In the genomic region with DNA sequence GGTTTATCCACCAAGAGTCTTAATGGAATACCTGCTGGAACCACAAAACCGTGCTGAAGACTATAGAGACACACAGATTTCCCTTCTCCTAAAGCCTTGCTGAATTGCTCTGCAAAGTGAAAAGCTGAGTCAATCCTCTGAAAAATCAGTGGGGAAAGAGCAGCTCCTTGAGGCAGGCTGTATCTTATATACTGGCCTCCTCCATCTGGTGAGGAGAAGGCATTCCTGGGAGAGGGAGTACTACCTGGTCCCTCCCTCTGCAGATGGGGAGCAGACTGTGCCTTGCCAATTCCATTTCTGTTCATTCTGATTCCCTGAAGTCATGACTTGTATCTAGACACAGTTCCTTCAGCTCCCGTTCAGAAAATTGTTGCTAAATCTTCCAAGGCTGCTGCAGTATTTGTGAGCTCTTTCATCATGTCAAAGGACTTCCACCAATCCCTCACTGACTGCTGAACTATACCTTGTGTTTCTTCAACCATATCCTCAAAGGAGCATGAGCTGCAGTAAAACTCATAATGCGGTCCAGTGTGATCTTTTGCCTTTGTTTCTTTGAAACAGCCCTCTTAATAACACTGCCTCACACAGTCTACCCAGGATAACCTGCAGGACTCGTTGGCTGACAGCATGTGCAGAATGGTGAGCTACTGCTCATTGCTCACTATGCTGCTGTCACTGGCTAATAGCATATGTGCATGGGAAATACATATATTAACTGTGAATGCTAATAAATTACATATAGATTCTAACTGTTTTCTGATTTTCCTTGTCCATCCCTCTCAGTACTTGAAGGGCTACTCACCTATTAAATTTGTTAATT, we compare ENCODE assay signal across 14 cellular contexts.
DNase-seq lines count a peak whose midpoint lies in the region; ATAC-seq, FAIRE-seq and TF ChIP-seq lines count a peak whose summit lies in the region.
"Had no signal": no experiment of that assay in that cellular context is flagged by ENCODE, and none has a peak within 500 bp of the region (broad histone marks: within the 10 kb centered on the region; RNA-seq: fewer than 3 reads in every experiment).

No MANE protein-coding gene starts in this region.

- no peaks in the 10 kb centered on the region for H3K27me3 ChIP-seq in BJ (ENCODE audit: control insufficient read depth, insufficient read depth, low read length)
- H3K27me3 ChIP-seq in astrocyte (ENCODE audit: insufficient read depth, low read length) = no peaks in the 10 kb centered on the region
- no peaks in the 10 kb centered on the region for H3K27me3 ChIP-seq in keratinocyte (ENCODE audit: control insufficient read depth, extremely low read depth, insufficient read depth, low read length)
- H3K27me3 ChIP-seq: cardiac muscle cell had no signal

- no peak overlapping the region for H3K4me3 ChIP-seq in BJ (ENCODE audit: low read depth, low read length)
- H3K4me3 ChIP-seq in astrocyte (ENCODE audit: insufficient read depth, low read depth, low read length) = no peak overlapping the region
- H3K4me3 ChIP-seq in keratinocyte (ENCODE audit: control insufficient read depth in 2 of 3, extremely low read depth in 1 of 3, insufficient read depth in 2 of 3, low read depth in 1 of 3, low read length in 3 of 3) = no peak overlapping the region
- H3K4me3 ChIP-seq: cardiac muscle cell had no signal

- peaks cover 25% of the 10 kb centered on the region for H3K4me1 ChIP-seq in astrocyte (ENCODE audit: insufficient read depth, low read length)
- H3K4me1 ChIP-seq in keratinocyte (ENCODE audit: control insufficient read depth, extremely low read depth, insufficient read depth, low read length) = peaks cover 26% of the 10 kb centered on the region

- H3K27ac Mint-ChIP-seq in astrocyte (ENCODE audit: unreplicated experiment) = peak overlapping the region; percentile 55
- H3K27ac Mint-ChIP-seq in activated CD4-positive, alpha-beta T cell treated with anti-CD3 and anti-CD28 coated beads for 36 hours = no peak overlapping the region
- H3K27ac Mint-ChIP-seq: activated T-helper 2 cell treated with anti-CD3 and anti-CD28 coated beads, Interferon-gamma antibody, Interleukin-2, Interleukin-4, amounts not matched to agents 10 μg/mL and 5 μg/mL and 100 μg/mL, durations not matched to agents 14 hours and 24 hours and 36 hours; immature natural killer cell had no signal

- TF ChIP-seq CTCF in BJ (IDR thresholded peaks at IDR 0.05; ENCODE audit: insufficient read depth, low read depth, low read length) = peak; percentile 38
- peak; percentile 11 for TF ChIP-seq CTCF in astrocyte (IDR thresholded peaks at IDR 0.05; ENCODE audit: insufficient read depth, low read depth, low read length)
- peak; percentile 22 to 47 (median 22) for TF ChIP-seq CTCF in keratinocyte (optimal IDR thresholded peaks at IDR 0.05 in 1 of 3, IDR thresholded peaks at IDR 0.05 in 1 of 3, conservative IDR thresholded peaks at IDR 0.05 in 1 of 3; ENCODE audit: extremely low read depth in 1 of 3, insufficient read depth in 2 of 3, low read length in 3 of 3)

- H4K20me1 ChIP-seq in astrocyte (ENCODE audit: insufficient read depth, low read length) (no peaks in the 10 kb centered on the region), keratinocyte (ENCODE audit: control insufficient read depth, extremely low read depth, insufficient read depth, low read length) (no peaks in the 10 kb centered on the region)

- H3K9ac ChIP-seq in astrocyte (ENCODE audit: low read length) = no peak overlapping the region
- no peak overlapping the region for H3K9ac ChIP-seq in keratinocyte (ENCODE audit: control insufficient read depth, extremely low read depth, insufficient read depth, low read length)

- no peaks in the 10 kb centered on the region for H3K36me3 ChIP-seq in BJ (ENCODE audit: control insufficient read depth, insufficient read depth, low read length)
- no peaks in the 10 kb centered on the region for H3K36me3 ChIP-seq in astrocyte (ENCODE audit: insufficient read depth, low read length)
- H3K36me3 ChIP-seq in keratinocyte (ENCODE audit: control insufficient read depth in 2 of 2, extremely low read depth in 1 of 2, insufficient read depth in 2 of 2, low read length in 2 of 2) = no peaks in the 10 kb centered on the region
- H3K36me3 ChIP-seq: cardiac muscle cell had no signal

- dilution Hi-C loops in keratinocyte (cut with MboI; ENCODE audit: extremely low pct_ligation_motif_present, low sequenced_read_pairs) = no loop called here

- peaks cover 4% of the 10 kb centered on the region for H3K27me3 Mint-ChIP-seq in astrocyte (ENCODE audit: low read depth, unreplicated experiment)
- peaks cover 33% of the 10 kb centered on the region for H3K27me3 Mint-ChIP-seq in activated CD4-positive, alpha-beta T cell treated with anti-CD3 and anti-CD28 coated beads for 36 hours

- H3K4me2 ChIP-seq in astrocyte (ENCODE audit: low read length) (no peak overlapping the region), keratinocyte (ENCODE audit: control insufficient read depth, extremely low read depth, insufficient read depth, low read depth, low read length) (peak overlapping the region; percentile 3)

- no peaks in the 10 kb centered on the region for H3K36me3 Mint-ChIP-seq in astrocyte (ENCODE audit: low read depth, unreplicated experiment)
- no peaks in the 10 kb centered on the region for H3K36me3 Mint-ChIP-seq in activated CD4-positive, alpha-beta T cell treated with anti-CD3 and anti-CD28 coated beads for 36 hours (ENCODE audit: low read depth)
- H3K36me3 Mint-ChIP-seq: immature natural killer cell had no signal

- peaks cover 8% of the 10 kb centered on the region for H3K9me3 Mint-ChIP-seq in astrocyte (ENCODE audit: unreplicated experiment)
- no peaks in the 10 kb centered on the region for H3K9me3 Mint-ChIP-seq in activated CD4-positive, alpha-beta T cell treated with anti-CD3 and anti-CD28 coated beads for 36 hours (ENCODE audit: low read depth)
- H3K9me3 Mint-ChIP-seq: activated T-helper 2 cell treated with anti-CD3 and anti-CD28 coated beads, Interferon-gamma antibody, Interleukin-2, Interleukin-4, amounts not matched to agents 10 μg/mL and 5 μg/mL and 100 μg/mL, durations not matched to agents 14 hours and 24 hours and 36 hours had no signal

- peak; percentile 88 for FAIRE-seq in astrocyte (lab: Jason Lieb, UNC)
- FAIRE-seq in keratinocyte (lab: Jason Lieb, UNC) = peak; percentile 78

- no peak overlapping the region for H2AFZ ChIP-seq in astrocyte (ENCODE audit: low read depth, low read length)
- no peak overlapping the region for H2AFZ ChIP-seq in keratinocyte (ENCODE audit: control insufficient read depth, low read length)

- peaks cover 30% of the 10 kb centered on the region for H3K4me1 Mint-ChIP-seq in astrocyte (ENCODE audit: low read depth, unreplicated experiment)
- no peaks in the 10 kb centered on the region for H3K4me1 Mint-ChIP-seq in activated CD4-positive, alpha-beta T cell treated with anti-CD3 and anti-CD28 coated beads for 36 hours
- H3K4me1 Mint-ChIP-seq: immature natural killer cell had no signal

- H3K4me3 Mint-ChIP-seq in astrocyte (ENCODE audit: unreplicated experiment) = no peak overlapping the region
- no peak overlapping the region for H3K4me3 Mint-ChIP-seq in activated CD4-positive, alpha-beta T cell treated with anti-CD3 and anti-CD28 coated beads for 36 hours
- H3K4me3 Mint-ChIP-seq: immature natural killer cell had no signal

- DNase-seq in BJ (ENCODE audit: low read depth) (peak; percentile 58), LHCN-M2 (ENCODE audit: low read depth) (peak; percentile 27), astrocyte (ENCODE audit: low read depth) (peak; percentile 81), keratinocyte (ENCODE audit: low read depth, low spot score) (no peak), germinal center (ENCODE audit: low spot score) (no peak), kidney glomerular epithelial cell (lab: John Stamatoyannopoulos, UW) (no peak)
- DNase-seq in activated CD4-positive, alpha-beta T cell treated with anti-CD3 and anti-CD28 coated beads for 48 hours = no peak
- no peak for DNase-seq in activated CD4-positive, alpha-beta T cell treated with anti-CD3 and anti-CD28 coated beads for 36 hours
- DNase-seq: activated CD4-positive, alpha-beta T cell treated with anti-CD3 and anti-CD28 coated beads, Interleukin-2, amount 50 U/mL, for 1 hour; immature natural killer cell; NCI-H1417 treated with DMSO at 0.1 percent for 48 hours; NCI-H82 had no signal

- H3K9me1 ChIP-seq in keratinocyte (ENCODE audit: control insufficient read depth, extremely low read depth, insufficient read depth, low read length) = no peaks in the 10 kb centered on the region

- no peaks in the 10 kb centered on the region for H3K79me2 ChIP-seq in astrocyte (ENCODE audit: insufficient read depth, low read length)
- no peaks in the 10 kb centered on the region for H3K79me2 ChIP-seq in keratinocyte (ENCODE audit: control insufficient read depth, insufficient read depth, low read length)

- H3K27ac ChIP-seq in astrocyte (ENCODE audit: low read depth, low read length) (no peak overlapping the region), keratinocyte (ENCODE audit: control insufficient read depth, insufficient read depth, low read length) (no peak overlapping the region)
- H3K27ac ChIP-seq: cardiac muscle cell had no signal

- intact Hi-C loops in activated CD4-positive, alpha-beta T cell treated with anti-CD3 and anti-CD28 coated beads for 36 hours (cut with DNase I, micrococcal nuclease) = no loop called here

- POLR2A ChIA-PET in BJ (lab: Charles Lee) = no interaction called here
- POLR2A ChIA-PET in activated CD4-positive, alpha-beta T cell treated with anti-CD3 and anti-CD28 coated beads for 36 hours (lab: Charles Lee) = no interaction called here

- CTCF ChIA-PET in BJ (lab: Yijun Ruan, JAX) = interaction anchor here (0.7 to 3.0 kb wide), 11 partner anchors 8 to 148 kb away, joined by 3 to 19 read pairs (median 3); a partner anchor contains a TSS
- CTCF ChIA-PET in activated CD4-positive, alpha-beta T cell treated with anti-CD3 and anti-CD28 coated beads for 36 hours (lab: Charles Lee) = no interaction called here

- H3K9me3 ChIP-seq in astrocyte (ENCODE audit: insufficient read depth, low read depth, low read length) = no peaks in the 10 kb centered on the region
- H3K9me3 ChIP-seq in keratinocyte (ENCODE audit: control insufficient read depth, low read depth, low read length) = no peaks in the 10 kb centered on the region

- ATAC-seq in activated CD4-positive, alpha-beta T cell treated with anti-CD3 and anti-CD28 coated beads for 36 hours = no peak

Comparison
In these comparisons a context has a peak if more than half of its experiments do, and no peak if none do; other contexts are left out.
1. DNase-seq: peak in BJ (single experiment), LHCN-M2 (single experiment) and astrocyte (single experiment); none in keratinocyte (single experiment), activated CD4-positive, alpha-beta T cell treated with anti-CD3 and anti-CD28 coated beads for 48 hours (single experiment), germinal center (single experiment), kidney glomerular epithelial cell (single experiment) and activated CD4-positive, alpha-beta T cell treated with anti-CD3 and anti-CD28 coated beads for 36 hours (single experiment).
2. Peak in every context shown above with its lines, with median percentiles within 50 percentile points of each other: CTCF ChIP-seq.